ENCODE assay signal across 1 cellular context in the genomic region with DNA sequence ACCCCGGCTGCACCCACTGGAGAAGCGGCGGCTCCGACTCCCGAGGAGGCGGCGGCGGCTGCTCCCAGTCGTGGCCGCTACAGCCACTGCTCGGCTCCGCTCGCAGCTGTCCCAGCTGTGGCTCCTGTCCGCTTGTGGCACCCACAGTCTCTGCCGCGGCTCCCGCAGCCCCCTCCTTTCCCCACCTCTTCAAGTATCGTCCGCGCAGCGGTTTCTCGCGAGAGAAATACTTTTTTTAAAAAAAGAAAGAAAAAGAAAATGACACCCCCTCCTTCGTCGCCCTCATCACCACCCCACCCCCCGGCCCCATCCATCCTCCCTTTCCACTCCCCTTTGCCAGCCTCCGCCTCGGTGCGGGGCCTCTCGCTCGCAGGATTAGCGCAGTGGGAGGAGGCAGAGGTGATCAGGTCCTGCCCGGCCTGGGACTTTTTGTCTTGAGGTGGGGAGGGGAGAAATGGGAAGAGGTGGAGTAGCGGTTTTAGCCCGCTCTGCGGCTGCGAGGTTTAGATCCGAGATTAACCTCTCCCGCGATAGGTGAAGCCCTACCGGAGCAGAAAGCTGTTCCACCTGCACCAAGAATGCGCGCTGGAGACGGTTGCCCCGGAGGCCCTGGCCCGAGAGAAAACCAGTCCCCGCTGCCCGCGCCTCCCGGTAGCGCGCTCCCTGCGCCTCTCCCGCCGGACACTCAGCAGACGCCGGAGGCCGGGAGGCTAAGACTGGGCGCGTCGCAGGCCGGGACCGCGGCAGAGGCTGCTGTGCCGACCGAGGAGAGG.
A peak's percentile ranks its signal among the peaks of the same experiment; 100 is the strongest.
TF ChIP-seq lines count a peak whose summit lies in the region.

A gene (minus strand): TSS at position 152 of the 773 bp plus-strand sequence. CDS start 940 bp downstream, outside the sequence.

TF ChIP-seq in A549, 52 proteins besides CTCF, POLR2A, EP300 and RAD21 (continued from another document):
- TF ChIP-seq, protein P1, sequence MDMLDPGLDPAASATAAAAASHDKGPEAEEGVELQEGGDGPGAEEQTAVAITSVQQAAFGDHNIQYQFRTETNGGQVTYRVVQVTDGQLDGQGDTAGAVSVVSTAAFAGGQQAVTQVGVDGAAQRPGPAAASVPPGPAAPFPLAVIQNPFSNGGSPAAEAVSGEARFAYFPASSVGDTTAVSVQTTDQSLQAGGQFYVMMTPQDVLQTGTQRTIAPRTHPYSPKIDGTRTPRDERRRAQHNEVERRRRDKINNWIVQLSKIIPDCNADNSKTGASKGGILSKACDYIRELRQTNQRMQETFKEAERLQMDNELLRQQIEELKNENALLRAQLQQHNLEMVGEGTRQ (IDR thresholded peaks at IDR 0.05): no peak
- TF ChIP-seq JUN (IDR thresholded peaks at IDR 0.05): peak in 1 of 2 experiments; percentile 23; a peak in 1 of 5 replicates
